Comparison of ENCODE assay signal across 13 cellular contexts in genomic region chr4:147381749-147382148, GRCh38.
DNase-seq lines count a peak whose midpoint lies in the region; ATAC-seq and TF ChIP-seq lines count a peak whose summit lies in the region.
"Had no signal": no experiment of that assay in that cellular context is flagged by ENCODE, and none has a peak within 500 bp of the region (broad histone marks: within the 10 kb centered on the region; RNA-seq: fewer than 3 reads in every experiment).

No MANE protein-coding gene starts in this region.

- H4K91ac ChIP-seq in IMR-90 (ENCODE audit: insufficient read depth, low read depth, low read length): no peak overlapping the region

- intact Hi-C loops in IMR-90 (cut with micrococcal nuclease): no loop called here

- H3K27me3 Mint-ChIP-seq in WTC11 (ENCODE audit: low read depth): no peaks in the 10 kb centered on the region
- H3K27me3 Mint-ChIP-seq: CD4-positive, alpha-beta memory T cell had no signal

- no peak overlapping the region for H2AK9ac ChIP-seq in IMR-90 (replicated peaks; ENCODE audit: low read depth, low read length, poor library complexity)

- no peak for DNase-seq in IMR-90
- DNase-seq in WTC11 (ENCODE audit: low spot score): no peak
- DNase-seq in islet precursor cell: peak; percentile 96
- DNase-seq in mesenteric fat pad (ENCODE audit: low spot score): no peak
- DNase-seq in germinal center (ENCODE audit: low spot score): no peak
- DNase-seq: BE2C; CD4-positive, alpha-beta memory T cell; DND-41 had no signal

- H2BK5ac ChIP-seq in IMR-90 (ENCODE audit: low read depth, low read length, poor library complexity, severe bottlenecking): no peak overlapping the region

- BruUV-seq in IMR-90 (replicated peaks; lab: Mats Ljungman, UMichigan): no TSS peak

- no peak overlapping the region for H3K14ac ChIP-seq in IMR-90 (replicated peaks; ENCODE audit: low read depth, low read length)

- WGBS in IMR-90 (ENCODE audit: extremely low coverage in 2 of 2, insufficient read length in 1 of 2), 2 experiments: no CpG with 5 or more reads among the region's 1 CpG

- no peaks in the 10 kb centered on the region for H3K9me3 Mint-ChIP-seq in WTC11

- H2BK15ac ChIP-seq in IMR-90 (ENCODE audit: low read depth, low read length): no peak overlapping the region

- peak overlapping the region; percentile 26 for H2AFZ ChIP-seq in IMR-90 (replicated peaks; ENCODE audit: low read length, poor library complexity)

- H4K5ac ChIP-seq in IMR-90 (ENCODE audit: low read depth, low read length): no peak overlapping the region

- H2BK20ac ChIP-seq in IMR-90 (ENCODE audit: low read depth, low read length): no peak overlapping the region

- H3K9me1 ChIP-seq in IMR-90 (ENCODE audit: insufficient read depth, low read length): no peaks in the 10 kb centered on the region

- TF ChIP-seq RAD21 in IMR-90 (IDR thresholded peaks at IDR 0.05; ENCODE audit: low read length): no peak

- no peak for TF ChIP-seq POLR2A in IMR-90 (IDR thresholded peaks at IDR 0.05; ENCODE audit: low read depth, low read length)

- no peaks in the 10 kb centered on the region for H3K36me3 ChIP-seq in IMR-90 (ENCODE audit: control insufficient read depth, insufficient read depth, low read length)
- H3K36me3 ChIP-seq: BE2C had no signal

- TF ChIP-seq CTCF in IMR-90 (conservative IDR thresholded peaks at IDR 0.05; ENCODE audit: low read depth, low read length): no peak
- no peak for TF ChIP-seq CTCF in WTC11 (IDR thresholded peaks at IDR 0.05)

- H3K56ac ChIP-seq in IMR-90 (ENCODE audit: extremely low read depth, insufficient read depth, low read length): no peak overlapping the region

- H3K23ac ChIP-seq in IMR-90 (ENCODE audit: low read depth, low read length): no peak overlapping the region

- no peaks in the 10 kb centered on the region for H3K4me1 ChIP-seq in IMR-90 (ENCODE audit: control insufficient read depth, insufficient read depth, low read length)
- H3K4me1 ChIP-seq: A549, BE2C had no signal

- no peaks in the 10 kb centered on the region for H3K36me3 Mint-ChIP-seq in WTC11
- H3K36me3 Mint-ChIP-seq: CD4-positive, alpha-beta memory T cell had no signal

- H3K9me3 ChIP-seq in IMR-90 (ENCODE audit: control insufficient read depth, insufficient read depth, low read length): no peaks in the 10 kb centered on the region
- H3K9me3 ChIP-seq: A549 had no signal

- H3K79me1 ChIP-seq in IMR-90 (ENCODE audit: low read depth in 1 of 2, low read length in 2 of 2): no peaks in the 10 kb centered on the region

- no peaks in the 10 kb centered on the region for H3K27me3 ChIP-seq in IMR-90 (ENCODE audit: control insufficient read depth, insufficient read depth, low read length)
- H3K27me3 ChIP-seq: BE2C had no signal

- no peak overlapping the region for H3K27ac Mint-ChIP-seq in WTC11
- H3K27ac Mint-ChIP-seq: CD4-positive, alpha-beta memory T cell had no signal

- CTCF ChIA-PET in IMR-90 (lab: Yijun Ruan, JAX) (no interaction called here), WTC11 (lab: Charles Lee) (no interaction called here)

- H3K9ac ChIP-seq in IMR-90 (ENCODE audit: low read depth, low read length): no peak overlapping the region
- H3K9ac ChIP-seq: KMS-11 had no signal

- dilution Hi-C loops in IMR-90 (cut with HindIII; ENCODE audit: low sequenced_read_pairs, unreplicated experiment): no loop called here

- no peak overlapping the region for H3K27ac ChIP-seq in IMR-90 (ENCODE audit: insufficient read depth, low read length)
- H3K27ac ChIP-seq: A549, C4-2B, KMS-11 had no signal

- ATAC-seq in IMR-90 (ENCODE audit: low read depth) (no peak), WTC11 (peak; percentile 51), GM18870 (IDR thresholded peaks at IDR 0.05; ENCODE audit: unreplicated experiment) (no peak), HG03025 (IDR thresholded peaks at IDR 0.05; ENCODE audit: low FRiP score, unreplicated experiment) (no peak)
- ATAC-seq: A549 had no signal

- no peaks in the 10 kb centered on the region for H4K20me1 ChIP-seq in IMR-90 (ENCODE audit: insufficient read depth, low read length)

- POLR2A ChIA-PET in IMR-90 (lab: Charles Lee; ENCODE audit: unreplicated experiment) (no interaction called here), WTC11 (lab: Charles Lee) (no interaction called here)

- no peak overlapping the region for H3K4me3 Mint-ChIP-seq in WTC11
- H3K4me3 Mint-ChIP-seq: CD4-positive, alpha-beta memory T cell had no signal

- no peak overlapping the region for H2AK5ac ChIP-seq in IMR-90 (ENCODE audit: low read depth, low read length)

- H3K18ac ChIP-seq in IMR-90 (ENCODE audit: low read depth, low read length): no peak overlapping the region

- no peak overlapping the region for H3K4me2 ChIP-seq in IMR-90 (ENCODE audit: low read depth, low read length)
- H3K4me2 ChIP-seq: A549, KMS-11 had no signal

- peaks cover 13% of the 10 kb centered on the region for H3K4me1 Mint-ChIP-seq in WTC11
- H3K4me1 Mint-ChIP-seq: CD4-positive, alpha-beta memory T cell had no signal

- no peak overlapping the region for H4K8ac ChIP-seq in IMR-90 (ENCODE audit: low read depth in 2 of 2, low read length in 2 of 2)

- H3K4ac ChIP-seq in IMR-90 (ENCODE audit: low read depth, low read length): no peak overlapping the region

- in situ Hi-C loops in IMR-90 (cut with MboI; ENCODE audit: low sequenced_read_pairs): no loop called here

- H2BK120ac ChIP-seq in IMR-90 (ENCODE audit: low read depth, low read length): no peak overlapping the region

- no peak overlapping the region for H3K4me3 ChIP-seq in IMR-90 (ENCODE audit: insufficient read depth, low read depth, low read length)
- H3K4me3 ChIP-seq: A549 had no signal

TF ChIP-seq in IMR-90, 13 proteins besides CTCF, POLR2A, EP300 and RAD21:
- TF ChIP-seq SMC3 (IDR thresholded peaks at IDR 0.05; ENCODE audit: low read depth, low read length) (no peak), MXI1 (IDR thresholded peaks at IDR 0.05; ENCODE audit: borderline replicate concordance, low read depth, low read length) (no peak), MAZ (IDR thresholded peaks at IDR 0.05; ENCODE audit: borderline replicate concordance, low read depth, low read length) (no peak), FOS (IDR thresholded peaks at IDR 0.05; ENCODE audit: low read depth, low read length) (no peak), CHD1 (IDR thresholded peaks at IDR 0.05; ENCODE audit: low read depth, low read length) (no peak), CEBPB (IDR thresholded peaks at IDR 0.05; ENCODE audit: low read depth, low read length) (no peak), ELK1 (IDR thresholded peaks at IDR 0.05; ENCODE audit: borderline replicate concordance, low read depth, low read length) (no peak), USF2 (IDR thresholded peaks at IDR 0.05; ENCODE audit: low read depth, low read length) (no peak), MAFK (IDR thresholded peaks at IDR 0.05; ENCODE audit: low read depth, low read length) (no peak), NFE2L2 (IDR thresholded peaks at IDR 0.05; ENCODE audit: low read depth, low read length) (no peak)

TF ChIP-seq in WTC11, 78 proteins besides CTCF, POLR2A, EP300 and RAD21 (continues in another document):
- TF ChIP-seq ZNF532 (CRISPR knock-in tag; IDR thresholded peaks at IDR 0.05; ENCODE audit: borderline replicate concordance) (no peak), ZNF138 (CRISPR knock-in tag; conservative IDR thresholded peaks at IDR 0.05) (no peak), GABPB1 (CRISPR knock-in tag; IDR thresholded peaks at IDR 0.05) (no peak), SP1 (CRISPR knock-in tag; conservative IDR thresholded peaks at IDR 0.05) (no peak), KAT7 (CRISPR knock-in tag; IDR thresholded peaks at IDR 0.05; ENCODE audit: borderline replicate concordance) (no peak), HMGA2 (CRISPR knock-in tag; IDR thresholded peaks at IDR 0.05) (no peak), ELF4 (CRISPR knock-in tag; IDR thresholded peaks at IDR 0.05; ENCODE audit: low read depth) (no peak), SMAD3 (CRISPR knock-in tag; IDR thresholded peaks at IDR 0.05; ENCODE audit: borderline replicate concordance) (no peak), CREB1 (CRISPR knock-in tag; IDR thresholded peaks at IDR 0.05) (no peak), ZNF416 (CRISPR knock-in tag; IDR thresholded peaks at IDR 0.05) (no peak), MYBL2 (CRISPR knock-in tag; IDR thresholded peaks at IDR 0.05) (no peak), NFATC4 (CRISPR knock-in tag; IDR thresholded peaks at IDR 0.05) (no peak), ZMAT4 (CRISPR knock-in tag; IDR thresholded peaks at IDR 0.05) (no peak)
